Comparison of ENCODE assay signal across 3 cellular contexts in genomic region chr17:47812146-47812920, GRCh38.
TF ChIP-seq lines count a peak whose summit lies in the region.

No MANE protein-coding gene starts in this region.

TF ChIP-seq in SK-N-SH, 30 proteins besides CTCF, POLR2A, EP300 and RAD21:
- TF ChIP-seq POLR2AphosphoS5 (IDR thresholded peaks at IDR 0.05; ENCODE audit: low read depth, low read length) (no peak), TCF12 (IDR thresholded peaks at IDR 0.05) (no peak), PBX3 (IDR thresholded peaks at IDR 0.05) (no peak)

TF ChIP-seq in SK-N-SH treated with all-trans-retinoic acid at 6 μM for 48 hours, 23 proteins besides CTCF, POLR2A, EP300 and RAD21:
- TF ChIP-seq CREB5 (CRISPR knock-in tag; IDR thresholded peaks at IDR 0.05; ENCODE audit: low read depth) (no peak), TOX (CRISPR knock-in tag; IDR thresholded peaks at IDR 0.05; ENCODE audit: borderline replicate concordance) (no peak), GLIS3 (CRISPR knock-in tag; IDR thresholded peaks at IDR 0.05) (no peak), TCF4 (CRISPR knock-in tag; IDR thresholded peaks at IDR 0.05; ENCODE audit: borderline replicate concordance) (no peak), ZFP30 (CRISPR knock-in tag; IDR thresholded peaks at IDR 0.05) (no peak), ESRRG (CRISPR knock-in tag; IDR thresholded peaks at IDR 0.05) (no peak)
TF ChIP-seq in SK-N-SH treated with all-trans-retinoic acid at 6 μM for 48 hours: peak in this region for 0.

TF ChIP-seq in IMR-90, 13 proteins besides CTCF, POLR2A, EP300 and RAD21:
- TF ChIP-seq MXI1 (IDR thresholded peaks at IDR 0.05; ENCODE audit: borderline replicate concordance, low read depth, low read length) (no peak), NFE2L2 (IDR thresholded peaks at IDR 0.05; ENCODE audit: low read depth, low read length) (no peak), CEBPB (IDR thresholded peaks at IDR 0.05; ENCODE audit: low read depth, low read length) (no peak), USF2 (IDR thresholded peaks at IDR 0.05; ENCODE audit: low read depth, low read length) (no peak), MAFK (IDR thresholded peaks at IDR 0.05; ENCODE audit: low read depth, low read length) (no peak), BHLHE40 (IDR thresholded peaks at IDR 0.05; ENCODE audit: low read depth, low read length) (no peak), RFX5 (IDR thresholded peaks at IDR 0.05; ENCODE audit: low read depth, low read length) (no peak), FOS (IDR thresholded peaks at IDR 0.05; ENCODE audit: low read depth, low read length) (no peak), ELK1 (IDR thresholded peaks at IDR 0.05; ENCODE audit: borderline replicate concordance, low read depth, low read length) (no peak), SMC3 (IDR thresholded peaks at IDR 0.05; ENCODE audit: low read depth, low read length) (no peak), RCOR1 (IDR thresholded peaks at IDR 0.05; ENCODE audit: insufficient replicate concordance, low read length) (no peak), MAZ (IDR thresholded peaks at IDR 0.05; ENCODE audit: borderline replicate concordance, low read depth, low read length) (no peak), CHD1 (IDR thresholded peaks at IDR 0.05; ENCODE audit: low read depth, low read length) (no peak)
